ENCODE assay signal across 1 cellular context in genomic region chr22:19201858-19202798, GRCh38.
TF ChIP-seq lines count a peak whose summit lies in the region.

No MANE protein-coding gene starts in this region.

TF ChIP-seq in GM23338, 12 proteins besides CTCF, POLR2A, EP300 and RAD21 (continued from another document):
- no peak for TF ChIP-seq ZNF462 (CRISPR knock-in tag; IDR thresholded peaks at IDR 0.05)
